ENCODE assay signal across 1 cellular context in the genomic region with DNA sequence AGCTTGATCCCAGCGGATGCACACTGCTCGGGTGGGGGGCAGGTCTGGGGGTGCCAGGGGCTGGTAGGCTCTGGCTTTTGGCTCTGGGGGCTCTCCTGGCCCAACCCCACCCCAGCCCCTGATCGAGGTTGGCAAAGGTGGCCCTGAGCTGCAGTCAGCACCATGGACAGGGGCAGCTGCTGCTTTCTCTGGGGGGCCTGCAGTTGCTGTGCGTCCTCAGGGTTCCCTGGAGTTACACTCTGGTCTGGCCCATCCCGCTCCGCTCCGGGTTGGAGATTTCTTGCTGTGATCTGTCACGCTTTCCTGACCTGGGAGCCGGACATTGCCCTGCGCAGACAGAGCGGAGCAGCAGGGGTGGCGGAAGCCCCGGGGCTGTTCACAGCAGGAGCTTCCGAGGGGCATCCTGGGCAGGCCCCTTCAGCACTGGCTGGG.
TF ChIP-seq lines count a peak whose summit lies in the region.

No MANE protein-coding gene starts in this region.

TF ChIP-seq in HEK293, 187 proteins besides CTCF, POLR2A, EP300 and RAD21 (continued from another document):
- TF ChIP-seq, protein P1, sequence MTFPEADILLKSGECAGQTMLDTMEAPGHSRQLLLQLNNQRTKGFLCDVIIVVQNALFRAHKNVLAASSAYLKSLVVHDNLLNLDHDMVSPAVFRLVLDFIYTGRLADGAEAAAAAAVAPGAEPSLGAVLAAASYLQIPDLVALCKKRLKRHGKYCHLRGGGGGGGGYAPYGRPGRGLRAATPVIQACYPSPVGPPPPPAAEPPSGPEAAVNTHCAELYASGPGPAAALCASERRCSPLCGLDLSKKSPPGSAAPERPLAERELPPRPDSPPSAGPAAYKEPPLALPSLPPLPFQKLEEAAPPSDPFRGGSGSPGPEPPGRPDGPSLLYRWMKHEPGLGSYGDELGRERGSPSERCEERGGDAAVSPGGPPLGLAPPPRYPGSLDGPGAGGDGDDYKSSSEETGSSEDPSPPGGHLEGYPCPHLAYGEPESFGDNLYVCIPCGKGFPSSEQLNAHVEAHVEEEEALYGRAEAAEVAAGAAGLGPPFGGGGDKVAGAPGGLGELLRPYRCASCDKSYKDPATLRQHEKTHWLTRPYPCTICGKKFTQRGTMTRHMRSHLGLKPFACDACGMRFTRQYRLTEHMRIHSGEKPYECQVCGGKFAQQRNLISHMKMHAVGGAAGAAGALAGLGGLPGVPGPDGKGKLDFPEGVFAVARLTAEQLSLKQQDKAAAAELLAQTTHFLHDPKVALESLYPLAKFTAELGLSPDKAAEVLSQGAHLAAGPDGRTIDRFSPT (tag by site-specific recombination; IDR thresholded peaks at IDR 0.05) = 0 out of 2 replicates have a peak, but pooled peaks have one; percentile 29
- TF ChIP-seq ZIC2 (tag by site-specific recombination; IDR thresholded peaks at IDR 0.05) = peak; percentile 68
- TF ChIP-seq HOXC10 (CRISPR knock-in tag; IDR thresholded peaks at IDR 0.05) = no peak
- no peak for TF ChIP-seq ZNF391 (tag by site-specific recombination; IDR thresholded peaks at IDR 0.05; ENCODE audit: borderline replicate concordance, low read depth)
- no peak for TF ChIP-seq ZNF416 (tag by site-specific recombination; IDR thresholded peaks at IDR 0.05)
